Comparison of ENCODE assay signal across 20 cellular contexts in the genomic region with DNA sequence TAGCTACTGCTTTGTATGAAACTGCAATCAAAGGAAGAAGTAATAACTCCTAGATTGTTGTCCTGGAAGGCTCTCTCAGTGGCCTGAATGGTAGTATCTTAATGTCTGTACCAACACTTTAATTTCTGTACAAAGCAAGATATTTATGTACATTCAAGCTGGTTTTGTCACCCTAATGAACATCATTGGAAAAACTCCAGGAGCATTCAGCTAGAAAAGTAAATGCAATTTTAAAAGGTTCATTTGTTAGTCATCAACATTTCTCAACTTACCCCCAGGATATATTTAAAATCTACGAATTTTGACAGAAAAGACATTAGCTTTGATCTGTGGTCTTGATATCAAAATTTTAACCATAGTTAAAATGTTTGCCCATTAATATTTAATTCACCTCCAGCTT.
A peak's percentile ranks its signal among the peaks of the same experiment; 100 is the strongest.
DNase-seq lines count a peak whose midpoint lies in the region; ATAC-seq, FAIRE-seq and TF ChIP-seq lines count a peak whose summit lies in the region.
"Had no signal": no experiment of that assay in that cellular context is flagged by ENCODE, and none has a peak within 500 bp of the region (broad histone marks: within the 10 kb centered on the region; RNA-seq: fewer than 3 reads in every experiment).

No MANE protein-coding gene starts in this region.

- H3K4me3 Mint-ChIP-seq in MCF 10A (ENCODE audit: unreplicated experiment) (no peak overlapping the region), astrocyte (ENCODE audit: unreplicated experiment) (no peak overlapping the region)
- H3K4me3 Mint-ChIP-seq: CD14-positive monocyte; CD4-positive, alpha-beta memory T cell; IgD-negative memory B cell had no signal

- CTCF ChIA-PET in MCF 10A (lab: Yijun Ruan, JAX) (interaction anchor here (0.9 to 1.6 kb wide), 3 partner anchors 16 to 36 kb away, joined by 3 to 10 read pairs (median 3); no protein-coding TSS in a partner anchor), mammary epithelial cell (lab: Charles Lee; ENCODE audit: low non-redundant PET) (no interaction called here)

- H3K27me3 Mint-ChIP-seq in MCF 10A (ENCODE audit: insufficient read depth, unreplicated experiment) (no peaks in the 10 kb centered on the region), astrocyte (ENCODE audit: low read depth, unreplicated experiment) (no peaks in the 10 kb centered on the region)
- H3K27me3 Mint-ChIP-seq: CD4-positive, alpha-beta memory T cell; IgD-negative memory B cell had no signal

- no peaks in the 10 kb centered on the region for H3K79me2 ChIP-seq in mammary epithelial cell (ENCODE audit: insufficient read depth, low read length)
- no peaks in the 10 kb centered on the region for H3K79me2 ChIP-seq in astrocyte (ENCODE audit: insufficient read depth, low read length)

- H3K9me3 Mint-ChIP-seq in MCF 10A (ENCODE audit: unreplicated experiment) (peaks cover 7% of the 10 kb centered on the region), astrocyte (ENCODE audit: unreplicated experiment) (no peaks in the 10 kb centered on the region)
- H3K9me3 Mint-ChIP-seq: CD4-positive, alpha-beta memory T cell had no signal

- BruUV-seq in MCF 10A (replicated peaks; lab: Mats Ljungman, UMichigan) (no TSS peak), mammary epithelial cell (replicated peaks; lab: Mats Ljungman, UMichigan) (no TSS peak)

- 6% methylated on average over 1 of the region's 1 CpG for WGBS in mammary epithelial cell (ENCODE audit: low coverage, missing lambda C conversion rate)

- DNase-seq in MCF 10A (ENCODE audit: unreplicated experiment) (peak; percentile 24), mammary epithelial cell (no peak), astrocyte (ENCODE audit: low read depth) (peak; percentile 19), renal cortical epithelial cell (ENCODE audit: low read depth) (peak; percentile 74), medulla oblongata (ENCODE audit: extremely low spot score) (no peak), RKO (ENCODE audit: low spot score) (no peak)
- DNase-seq: CD4-positive, alpha-beta memory T cell; DMS153; DMS79 treated with DMSO at 0.1 percent for 48 hours; GF-D8; KBM-7 had no signal

- POLR2A ChIA-PET in MCF 10A (lab: Yijun Ruan, JAX), result no interaction called here

- H3K27me3 ChIP-seq in mammary epithelial cell (ENCODE audit: insufficient read depth, low read length) (no peaks in the 10 kb centered on the region), astrocyte (ENCODE audit: insufficient read depth, low read length) (no peaks in the 10 kb centered on the region)

- H3K4me3 ChIP-seq in mammary epithelial cell (replicated peaks in 1 of 3; ENCODE audit: insufficient read depth in 1 of 3, low read depth in 2 of 3, low read length in 3 of 3), result no peak overlapping the region
- no peak overlapping the region for H3K4me3 ChIP-seq in astrocyte (ENCODE audit: insufficient read depth, low read depth, low read length)
- H3K4me3 ChIP-seq: A549, BLaER1, GM12878, HAP-1 had no signal

- H3K4me2 ChIP-seq in mammary epithelial cell (ENCODE audit: insufficient read depth, low read depth, low read length), result no peak overlapping the region
- no peak overlapping the region for H3K4me2 ChIP-seq in astrocyte (ENCODE audit: low read length)
- H3K4me2 ChIP-seq: A549, BLaER1 had no signal

- in situ Hi-C loops in mammary epithelial cell (cut with MboI; ENCODE audit: low sequenced_read_pairs in 2 of 2), result no loop called here

- H3K27ac ChIP-seq in mammary epithelial cell (ENCODE audit: insufficient read depth, low read depth, low read length) (no peak overlapping the region), astrocyte (ENCODE audit: low read depth, low read length) (no peak overlapping the region)
- H3K27ac ChIP-seq: 22Rv1, A549, BLaER1 had no signal

- H3K4me1 Mint-ChIP-seq in MCF 10A (ENCODE audit: insufficient read depth, unreplicated experiment) (no peaks in the 10 kb centered on the region), astrocyte (ENCODE audit: low read depth, unreplicated experiment) (no peaks in the 10 kb centered on the region)
- H3K4me1 Mint-ChIP-seq: CD4-positive, alpha-beta memory T cell; IgD-negative memory B cell had no signal

- no peaks in the 10 kb centered on the region for H3K4me1 ChIP-seq in mammary epithelial cell (ENCODE audit: insufficient read depth, low read length)
- H3K4me1 ChIP-seq in astrocyte (ENCODE audit: insufficient read depth, low read length), result no peaks in the 10 kb centered on the region
- H3K4me1 ChIP-seq: A549, BLaER1, HAP-1 had no signal

- H3K36me3 ChIP-seq in mammary epithelial cell (ENCODE audit: insufficient read depth, low read length) (no peaks in the 10 kb centered on the region), astrocyte (ENCODE audit: insufficient read depth, low read length) (no peaks in the 10 kb centered on the region)
- H3K36me3 ChIP-seq: BLaER1, HAP-1 had no signal

- FAIRE-seq in astrocyte (lab: Jason Lieb, UNC), result no peak
- FAIRE-seq: A549, GM12878, HepG2 had no signal

- H3K36me3 Mint-ChIP-seq in MCF 10A (ENCODE audit: insufficient read depth, unreplicated experiment) (no peaks in the 10 kb centered on the region), astrocyte (ENCODE audit: low read depth, unreplicated experiment) (no peaks in the 10 kb centered on the region)
- H3K36me3 Mint-ChIP-seq: CD14-positive monocyte; CD4-positive, alpha-beta memory T cell; IgD-negative memory B cell had no signal

- H4K20me1 ChIP-seq in mammary epithelial cell (ENCODE audit: insufficient read depth, low read length) (no peaks in the 10 kb centered on the region), astrocyte (ENCODE audit: insufficient read depth, low read length) (no peaks in the 10 kb centered on the region)
- H4K20me1 ChIP-seq: BLaER1 had no signal

- dilution Hi-C loops in mammary epithelial cell (cut with HindIII; ENCODE audit: low sequenced_read_pairs), result no loop called here

- H3K27ac Mint-ChIP-seq in MCF 10A (ENCODE audit: low read depth, unreplicated experiment) (peak overlapping the region; percentile 12), astrocyte (ENCODE audit: unreplicated experiment) (no peak overlapping the region)
- H3K27ac Mint-ChIP-seq: CD14-positive monocyte; CD4-positive, alpha-beta memory T cell; IgD-negative memory B cell had no signal

- H3K9ac ChIP-seq in mammary epithelial cell (ENCODE audit: insufficient read depth, low read length) (no peak overlapping the region), astrocyte (ENCODE audit: low read length) (no peak overlapping the region)
- H3K9ac ChIP-seq: BLaER1 had no signal

- intact Hi-C loops in MCF 10A (cut with micrococcal nuclease), result no loop called here
- intact Hi-C loops in mammary epithelial cell (cut with micrococcal nuclease), result no loop called here

- TF ChIP-seq CTCF in MCF 10A (IDR thresholded peaks at IDR 0.05; ENCODE audit: unreplicated experiment) (no peak), mammary epithelial cell (conservative IDR thresholded peaks at IDR 0.05 in 1 of 2, IDR thresholded peaks at IDR 0.05 in 1 of 2; ENCODE audit: extremely low read depth in 1 of 2, insufficient read depth in 1 of 2, low read depth in 1 of 2, low read length in 2 of 2) (no peak), astrocyte (IDR thresholded peaks at IDR 0.05; ENCODE audit: insufficient read depth, low read depth, low read length) (no peak)

- H3K9me3 ChIP-seq in mammary epithelial cell (replicated peaks; ENCODE audit: insufficient read depth, low read length) (no peaks in the 10 kb centered on the region), astrocyte (ENCODE audit: insufficient read depth, low read depth, low read length) (no peaks in the 10 kb centered on the region)
- H3K9me3 ChIP-seq: A549, BLaER1, HAP-1 had no signal

- no peak overlapping the region for H2AFZ ChIP-seq in mammary epithelial cell (ENCODE audit: low read depth, low read length)
- H2AFZ ChIP-seq in astrocyte (ENCODE audit: low read depth, low read length), result no peak overlapping the region

- ATAC-seq in HG02840 (IDR thresholded peaks at IDR 0.05; ENCODE audit: low FRiP score, unreplicated experiment), result no peak
- ATAC-seq: A549, GM12878, HepG2 had no signal

Comparison
In these comparisons a context has a peak if more than half of its experiments do, and no peak if none do; other contexts are left out.
1. DNase-seq: peak in MCF 10A (single experiment), astrocyte (single experiment) and renal cortical epithelial cell (single experiment); none in mammary epithelial cell (single experiment), medulla oblongata (single experiment) and RKO (single experiment).